Comparison of ENCODE assay signal across 24 cellular contexts in genomic region chr1:55741516-55741915, GRCh38.
A peak's percentile ranks its signal among the peaks of the same experiment; 100 is the strongest.
DNase-seq lines count a peak whose midpoint lies in the region; ATAC-seq and TF ChIP-seq lines count a peak whose summit lies in the region.
"Had no signal": no experiment of that assay in that cellular context is flagged by ENCODE, and none has a peak within 500 bp of the region (broad histone marks: within the 10 kb centered on the region; RNA-seq: fewer than 3 reads in every experiment).

No MANE protein-coding gene starts in this region.

- H3K27me3 ChIP-seq in right cardiac atrium (ENCODE audit: control insufficient read depth, insufficient read depth) (no peaks in the 10 kb centered on the region), vagina (no peaks in the 10 kb centered on the region), tibial artery (no peaks in the 10 kb centered on the region)
- H3K27me3 ChIP-seq: BE2C had no signal

- H3K27ac Mint-ChIP-seq in activated CD4-positive, alpha-beta T cell treated with anti-CD3 and anti-CD28 coated beads, Interleukin-2, amount 10 ng/mL, durations not matched to agents 24 days and 14 days = no peak overlapping the region
- H3K27ac Mint-ChIP-seq in activated T-helper 1 cell treated with anti-CD3 and anti-CD28 coated beads, Interleukin-12 subunit alpha, Interleukin-12 subunit beta, Interleukin-2, Interleukin-4 antibody, amounts not matched to agents 30 ng/mL and 10 ng/mL and 1 ng/mL, durations not matched to agents 14 hours and 24 hours and 36 hours = no peak overlapping the region
- H3K27ac Mint-ChIP-seq: activated naive CD4-positive, alpha-beta T cell treated with anti-CD3 and anti-CD28 coated beads, Interleukin-2, amount 50 U/mL, for 72 hours; T-cell had no signal

- H3K4me3 ChIP-seq in right cardiac atrium (ENCODE audit: low read length) (no peak overlapping the region), vagina (no peak overlapping the region), tibial artery (no peak overlapping the region)
- H3K4me3 ChIP-seq: GM12878, prostate gland had no signal

- H3K9me3 Mint-ChIP-seq in activated CD4-positive, alpha-beta T cell treated with anti-CD3 and anti-CD28 coated beads, Interleukin-2, amount 10 ng/mL, durations not matched to agents 24 days and 14 days = no peaks in the 10 kb centered on the region
- H3K9me3 Mint-ChIP-seq in activated T-helper 1 cell treated with anti-CD3 and anti-CD28 coated beads, Interleukin-12 subunit alpha, Interleukin-12 subunit beta, Interleukin-2, Interleukin-4 antibody, amounts not matched to agents 30 ng/mL and 10 ng/mL and 1 ng/mL, durations not matched to agents 14 hours and 24 hours and 36 hours = no peaks in the 10 kb centered on the region

- H3K36me3 ChIP-seq in vagina (no peaks in the 10 kb centered on the region), tibial artery (no peaks in the 10 kb centered on the region)
- H3K36me3 ChIP-seq: BE2C, prostate gland had no signal

- H3K4me1 Mint-ChIP-seq in activated CD4-positive, alpha-beta T cell treated with anti-CD3 and anti-CD28 coated beads, Interleukin-2, amount 10 ng/mL, durations not matched to agents 24 days and 14 days = no peaks in the 10 kb centered on the region
- H3K4me1 Mint-ChIP-seq in activated T-helper 1 cell treated with anti-CD3 and anti-CD28 coated beads, Interleukin-12 subunit alpha, Interleukin-12 subunit beta, Interleukin-2, Interleukin-4 antibody, amounts not matched to agents 30 ng/mL and 10 ng/mL and 1 ng/mL, durations not matched to agents 14 hours and 24 hours and 36 hours (ENCODE audit: low read depth) = no peaks in the 10 kb centered on the region
- H3K4me1 Mint-ChIP-seq: T-cell had no signal

- H3K9me3 ChIP-seq in right cardiac atrium (ENCODE audit: control insufficient read depth, low read length) (no peaks in the 10 kb centered on the region), vagina (no peaks in the 10 kb centered on the region), tibial artery (no peaks in the 10 kb centered on the region)
- H3K9me3 ChIP-seq: BE2C, prostate gland had no signal

- intact Hi-C loops in activated CD4-positive, alpha-beta T cell treated with anti-CD3 and anti-CD28 coated beads, Interleukin-2, amount 10 ng/mL, durations not matched to agents 24 days and 14 days (cut with micrococcal nuclease) = no loop called here
- intact Hi-C loops in right cardiac atrium (cut with DNase I) = no loop called here
- intact Hi-C loops in vagina (cut with DNase I) = no loop called here
- intact Hi-C loops in tibial artery (cut with DNase I; ENCODE audit: low total_unique reads) = no loop called here
- intact Hi-C loops in activated T-helper 1 cell treated with anti-CD3 and anti-CD28 coated beads, Interleukin-12 subunit alpha, Interleukin-12 subunit beta, Interleukin-2, Interleukin-4 antibody, amounts not matched to agents 30 ng/mL and 10 ng/mL and 1 ng/mL, durations not matched to agents 14 hours and 24 hours and 36 hours (cut with micrococcal nuclease) = no loop called here

- peak; percentile 2 for DNase-seq in activated CD4-positive, alpha-beta T cell treated with anti-CD3 and anti-CD28 coated beads, Interleukin-2, amount 10 ng/mL, durations not matched to agents 24 days and 14 days
- no peak for DNase-seq in activated CD4-positive, alpha-beta T cell treated with anti-CD3 and anti-CD28 coated beads, Interleukin-2, amount 50 U/mL, for 4 hours
- peak; percentile 97 for DNase-seq in fibroblast of gingiva (ENCODE audit: low read depth)
- DNase-seq in right cardiac atrium = no peak
- no peak for DNase-seq in vagina (ENCODE audit: extremely low spot score in 2 of 2)
- DNase-seq in tibial artery = no peak
- DNase-seq in activated T-helper 1 cell treated with anti-CD3 and anti-CD28 coated beads, Interleukin-12 subunit alpha, Interleukin-12 subunit beta, Interleukin-2, Interleukin-4 antibody, amounts not matched to agents 30 ng/mL and 10 ng/mL and 1 ng/mL, durations not matched to agents 14 hours and 24 hours and 36 hours (ENCODE audit: low spot score) = no peak
- no peak for DNase-seq in NCI-H2196 treated with DMSO at 0.1 percent for 48 hours (lab: John Stamatoyannopoulos, UW; ENCODE audit: unreplicated experiment)
- DNase-seq: BE2C; cerebellar nuclear complex; effector CD4-positive, alpha-beta T cell; GOT3; Kasumi-1; NCI-H187; NCI-H226; SHP77; small intestine; stimulated activated naive CD4-positive, alpha-beta T cell; T-cell had no signal

- no peaks in the 10 kb centered on the region for H3K27me3 Mint-ChIP-seq in activated CD4-positive, alpha-beta T cell treated with anti-CD3 and anti-CD28 coated beads, Interleukin-2, amount 10 ng/mL, durations not matched to agents 24 days and 14 days
- no peaks in the 10 kb centered on the region for H3K27me3 Mint-ChIP-seq in activated T-helper 1 cell treated with anti-CD3 and anti-CD28 coated beads, Interleukin-12 subunit alpha, Interleukin-12 subunit beta, Interleukin-2, Interleukin-4 antibody, amounts not matched to agents 30 ng/mL and 10 ng/mL and 1 ng/mL, durations not matched to agents 14 hours and 24 hours and 36 hours (ENCODE audit: insufficient read depth)

- TF ChIP-seq POLR2A in vagina (IDR thresholded peaks at IDR 0.05) = no peak

- TF ChIP-seq CTCF in vagina (IDR thresholded peaks at IDR 0.05) = no peak
- no peak for TF ChIP-seq CTCF in tibial artery (IDR thresholded peaks at IDR 0.05)

- no peak overlapping the region for H3K4me3 Mint-ChIP-seq in activated CD4-positive, alpha-beta T cell treated with anti-CD3 and anti-CD28 coated beads, Interleukin-2, amount 10 ng/mL, durations not matched to agents 24 days and 14 days
- H3K4me3 Mint-ChIP-seq in activated T-helper 1 cell treated with anti-CD3 and anti-CD28 coated beads, Interleukin-12 subunit alpha, Interleukin-12 subunit beta, Interleukin-2, Interleukin-4 antibody, amounts not matched to agents 30 ng/mL and 10 ng/mL and 1 ng/mL, durations not matched to agents 14 hours and 24 hours and 36 hours = no peak overlapping the region
- H3K4me3 Mint-ChIP-seq: neural crest cell, T-cell had no signal

- H3K27ac ChIP-seq in right cardiac atrium (ENCODE audit: low read length) (no peak overlapping the region), vagina (peak overlapping the region; percentile 53), tibial artery (no peak overlapping the region)
- H3K27ac ChIP-seq: 22Rv1, prostate gland had no signal

- ATAC-seq in right cardiac atrium = peak; percentile 34 to 52
- ATAC-seq: activated naive CD4-positive, alpha-beta T cell treated with anti-CD3 and anti-CD28 coated beads, Interleukin-2, amount 50 U/mL, for 72 hours; GM12878; T-cell had no signal

- 56% methylated on average over 1 of the region's 1 CpG for WGBS in right cardiac atrium

- H3K4me1 ChIP-seq in right cardiac atrium (ENCODE audit: control insufficient read depth, insufficient read depth, low read length) (no peaks in the 10 kb centered on the region), vagina (no peaks in the 10 kb centered on the region), tibial artery (no peaks in the 10 kb centered on the region)
- H3K4me1 ChIP-seq: BE2C, prostate gland had no signal

- H3K36me3 Mint-ChIP-seq in activated CD4-positive, alpha-beta T cell treated with anti-CD3 and anti-CD28 coated beads, Interleukin-2, amount 10 ng/mL, durations not matched to agents 24 days and 14 days (ENCODE audit: low read depth) = no peaks in the 10 kb centered on the region
- H3K36me3 Mint-ChIP-seq in activated T-helper 1 cell treated with anti-CD3 and anti-CD28 coated beads, Interleukin-12 subunit alpha, Interleukin-12 subunit beta, Interleukin-2, Interleukin-4 antibody, amounts not matched to agents 30 ng/mL and 10 ng/mL and 1 ng/mL, durations not matched to agents 14 hours and 24 hours and 36 hours (ENCODE audit: low read depth) = no peaks in the 10 kb centered on the region
- H3K36me3 Mint-ChIP-seq: T-cell had no signal

Comparison
In these comparisons a context has a peak if more than half of its experiments do, and no peak if none do; other contexts are left out.
1. DNase-seq: peak in activated CD4-positive, alpha-beta T cell treated with anti-CD3 and anti-CD28 coated beads, Interleukin-2, amount 10 ng/mL, durations not matched to agents 24 days and 14 days (single experiment) and fibroblast of gingiva (single experiment); none in activated CD4-positive, alpha-beta T cell treated with anti-CD3 and anti-CD28 coated beads, Interleukin-2, amount 50 U/mL, for 4 hours (0 of 2), right cardiac atrium (0 of 3), vagina (0 of 2), tibial artery (0 of 2), activated T-helper 1 cell treated with anti-CD3 and anti-CD28 coated beads, Interleukin-12 subunit alpha, Interleukin-12 subunit beta, Interleukin-2, Interleukin-4 antibody, amounts not matched to agents 30 ng/mL and 10 ng/mL and 1 ng/mL, durations not matched to agents 14 hours and 24 hours and 36 hours (single experiment) and NCI-H2196 treated with DMSO at 0.1 percent for 48 hours (single experiment).